ENCODE assay signal across 3 cellular contexts in genomic region chr22:42991010-42991651, GRCh38.
TF ChIP-seq lines count a peak whose summit lies in the region.

No MANE protein-coding gene starts in this region.

TF ChIP-seq in A549, 52 proteins besides CTCF, POLR2A, EP300 and RAD21:
- TF ChIP-seq HMGXB4 (CRISPR knock-in tag; IDR thresholded peaks at IDR 0.05; ENCODE audit: borderline replicate concordance) (no peak), FOSB (CRISPR knock-in tag; IDR thresholded peaks at IDR 0.05) (no peak), EHMT2 (IDR thresholded peaks at IDR 0.05; ENCODE audit: low read depth) (no peak), PBX3 (IDR thresholded peaks at IDR 0.05) (no peak), REST (IDR thresholded peaks at IDR 0.05) (no peak), RNF2 (IDR thresholded peaks at IDR 0.05; ENCODE audit: borderline replicate concordance, low read depth) (no peak), SREBF2 (IDR thresholded peaks at IDR 0.05) (no peak), CHD4 (IDR thresholded peaks at IDR 0.05; ENCODE audit: borderline replicate concordance) (no peak), ZFP36 (IDR thresholded peaks at IDR 0.05; ENCODE audit: borderline replicate concordance, partially characterized antibody) (no peak), HOXB13 (CRISPR knock-in tag; IDR thresholded peaks at IDR 0.05; ENCODE audit: low read depth) (no peak), HOXB5 (CRISPR knock-in tag; IDR thresholded peaks at IDR 0.05) (no peak), ZC3H11A (IDR thresholded peaks at IDR 0.05) (no peak), MYC (IDR thresholded peaks at IDR 0.05; ENCODE audit: borderline replicate concordance, low read length) (no peak), HOXA7 (CRISPR knock-in tag; IDR thresholded peaks at IDR 0.05) (no peak), ZSCAN20 (CRISPR knock-in tag; IDR thresholded peaks at IDR 0.05) (no peak)

TF ChIP-seq in HCT116, 20 proteins besides CTCF, POLR2A, EP300 and RAD21:
- no peak for TF ChIP-seq POLR2AphosphoS5 (IDR thresholded peaks at IDR 0.05; ENCODE audit: low read depth, low read length)
- TF ChIP-seq FOSL1 (IDR thresholded peaks at IDR 0.05; ENCODE audit: low read depth): no peak
- TF ChIP-seq ZNF274 (IDR thresholded peaks at IDR 0.05; ENCODE audit: low read depth, low read length): no peak
- no peak for TF ChIP-seq ATF3 (IDR thresholded peaks at IDR 0.05)
- no peak for TF ChIP-seq SIN3A (IDR thresholded peaks at IDR 0.05; ENCODE audit: low read depth)
- no peak for TF ChIP-seq SP1 (IDR thresholded peaks at IDR 0.05; ENCODE audit: low read depth)
- no peak for TF ChIP-seq EZH2 (IDR thresholded peaks at IDR 0.05)
- TF ChIP-seq JUND (IDR thresholded peaks at IDR 0.05): no peak
- no peak for TF ChIP-seq ELF1 (IDR thresholded peaks at IDR 0.05; ENCODE audit: borderline replicate concordance, low read depth)
- TF ChIP-seq EZH2phosphoT487 (IDR thresholded peaks at IDR 0.05; ENCODE audit: borderline replicate concordance): no peak
- no peak for TF ChIP-seq CBX3 (IDR thresholded peaks at IDR 0.05; ENCODE audit: low read depth)

TF ChIP-seq in GM12878, 131 proteins besides CTCF, POLR2A, EP300 and RAD21:
- 0 out of 2 replicates have a peak, but pooled peaks have one; percentile 38 for TF ChIP-seq ATF2 (IDR thresholded peaks at IDR 0.05; ENCODE audit: low read length)
- TF ChIP-seq EED (IDR thresholded peaks at IDR 0.05; ENCODE audit: low read depth): peak; percentile 33; the same call in 1 of the 2 replicates
- TF ChIP-seq RUNX3 (IDR thresholded peaks at IDR 0.05; ENCODE audit: low read length): no peak
- TF ChIP-seq IKZF2 (IDR thresholded peaks at IDR 0.05): no peak
- TF ChIP-seq FOXM1 (IDR thresholded peaks at IDR 0.05; ENCODE audit: low read depth, low read length): 0 out of 2 replicates have a peak, but pooled peaks have one; percentile 39
- TF ChIP-seq SREBF1 (IDR thresholded peaks at IDR 0.05; ENCODE audit: low read length): no peak
- no peak for TF ChIP-seq USF1 (IDR thresholded peaks at IDR 0.05; ENCODE audit: borderline replicate concordance, extremely low read length, insufficient read depth, low read depth, low read length)
- TF ChIP-seq NKRF (conservative IDR thresholded peaks at IDR 0.05): no peak
